ENCODE assay signal across 24 cellular contexts in genomic region chr19:37961198-37961597, GRCh38. TPM values are rescaled to one million over a fixed set of nuclear protein-coding genes. Genes with fewer than 3 reads are reported as not detected.
"Had no signal": no experiment of that assay in that cellular context is flagged by ENCODE, and none has a peak within 500 bp of the region (broad histone marks: within the 10 kb centered on the region; RNA-seq: fewer than 3 reads in every experiment).

No MANE protein-coding gene starts in this region.

- H3K36me3 ChIP-seq: esophagus squamous epithelium, left ventricle myocardium inferior had no signal

- H3K27ac Mint-ChIP-seq: activated CD4-positive, alpha-beta memory T cell treated with anti-CD3 and anti-CD28 coated beads, Interleukin-2, amount 10 ng/mL, durations not matched to agents 7 days and 5 days; nephron; type B pancreatic cell had no signal

- H3K36me3 Mint-ChIP-seq: type B pancreatic cell had no signal

- H3K27me3 Mint-ChIP-seq: activated CD4-positive, alpha-beta memory T cell treated with anti-CD3 and anti-CD28 coated beads, Interleukin-2, amount 10 ng/mL, durations not matched to agents 7 days and 5 days; type B pancreatic cell had no signal

- ATAC-seq: activated T-cell treated with anti-CD3 and anti-CD28 coated beads, Interleukin-2, amount 50 U/mL, for 4 hours; stimulated activated naive CD8-positive, alpha-beta T cell treated with anti-CD3 and anti-CD28 coated beads, Interleukin-15, Interleukin-2, amounts not matched to agents 100 U/mL and 50 U/mL, for 24 hours had no signal

- H3K27me3 ChIP-seq: dorsolateral prefrontal cortex, esophagus squamous epithelium had no signal

- FAIRE-seq: endometrium had no signal

- DNase-seq: activated CD4-positive, alpha-beta memory T cell treated with anti-CD3 and anti-CD28 coated beads, Interleukin-2, amount 10 ng/mL, durations not matched to agents 7 days and 5 days; activated CD4-positive, alpha-beta T cell treated with anti-CD3 and anti-CD28 coated beads for 4 hours; activated effector memory CD4-positive, alpha-beta T cell treated with Interleukin-2 at 50 U/mL for 16 hours; activated naive CD4-positive, alpha-beta T cell treated with anti-CD3 and anti-CD28 coated beads, Interleukin-2, amount 50 U/mL, for 16 hours; activated T-cell treated with anti-CD3 and anti-CD28 coated beads, Interleukin-2, amount 50 U/mL, for 4 hours; dorsolateral prefrontal cortex; esophagus squamous epithelium; left ventricle myocardium inferior; nucleus accumbens; stimulated activated CD4-positive, alpha-beta T cell treated with anti-CD3 and anti-CD28 coated beads, Interleukin-4, amount 100 ng/mL, for 24 hours; stimulated activated naive CD8-positive, alpha-beta T cell treated with anti-CD3 and anti-CD28 coated beads, Interleukin-15, Interleukin-2, amounts not matched to agents 100 U/mL and 50 U/mL, for 24 hours; T-helper 1 cell; T1000 had no signal

- H3K27ac ChIP-seq: dorsolateral prefrontal cortex, esophagus squamous epithelium, left ventricle myocardium inferior, skin epidermis had no signal

- H3K4me3 Mint-ChIP-seq: activated CD4-positive, alpha-beta memory T cell treated with anti-CD3 and anti-CD28 coated beads, Interleukin-2, amount 10 ng/mL, durations not matched to agents 7 days and 5 days; activated T-cell treated with anti-CD3 and anti-CD28 coated beads, Interleukin-2, amount 50 U/mL, for 4 hours; nephron; type B pancreatic cell had no signal

- H3K9me3 Mint-ChIP-seq: type B pancreatic cell had no signal

- H3K4me3 ChIP-seq: dorsolateral prefrontal cortex, esophagus squamous epithelium, left ventricle myocardium inferior, skin epidermis had no signal

- H3K4me1 Mint-ChIP-seq: activated CD4-positive, alpha-beta memory T cell treated with anti-CD3 and anti-CD28 coated beads, Interleukin-2, amount 10 ng/mL, durations not matched to agents 7 days and 5 days; nephron had no signal

RNA-seq across cellular contexts. Expression of gene WDR87, which starts 54.8 kb away (rescaled TPM):
- total RNA-seq: activated CD4-positive, alpha-beta memory T cell treated with anti-CD3 and anti-CD28 coated beads, Interleukin-2, amount 10 ng/mL, durations not matched to agents 7 days and 5 days; activated T-cell treated with anti-CD3 and anti-CD28 coated beads, Interleukin-2, amount 50 U/mL, for 4 hours; cardiac septum; esophagus squamous epithelium; fibroblast of villous mesenchyme; kidney epithelial cell; left ventricle myocardium inferior; mesenteric fat pad; posterior vena cava; temporal lobe had no signal
- polyA plus RNA-seq: adipose tissue had no signal
